11 cellular contexts compared by ENCODE assay signal in the genomic region with DNA sequence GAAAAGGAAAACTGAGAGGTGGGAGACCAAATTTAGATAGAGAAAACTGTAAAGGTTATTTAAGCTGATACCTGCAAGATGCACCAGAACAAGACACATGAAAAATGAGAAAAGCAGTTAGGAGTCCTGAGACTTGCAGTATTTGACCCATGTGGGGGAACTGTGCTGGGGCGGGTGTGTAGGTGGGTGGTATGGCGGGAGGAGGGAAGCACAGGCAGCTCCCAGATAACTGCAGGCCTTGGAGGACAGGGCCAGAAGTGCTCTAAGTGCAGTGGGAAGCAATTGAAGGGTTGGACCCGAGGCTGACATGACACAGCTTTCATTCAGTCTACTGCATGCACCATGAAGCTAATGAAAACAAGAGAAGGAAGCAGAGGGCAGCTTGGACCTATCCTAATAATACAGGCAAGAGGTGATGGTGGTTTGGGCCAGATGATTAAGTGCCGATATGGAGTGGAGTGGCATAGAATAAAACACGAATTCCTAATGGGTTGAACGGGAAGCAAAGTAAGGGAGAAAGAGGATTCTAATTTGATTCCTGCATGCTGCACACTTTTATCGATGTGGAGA. TPM values are rescaled to one million over a fixed set of nuclear protein-coding genes. Genes with fewer than 3 reads are reported as not detected.
DNase-seq lines count a peak whose midpoint lies in the region; ATAC-seq, FAIRE-seq and TF ChIP-seq lines count a peak whose summit lies in the region.
"Had no signal": no experiment of that assay in that cellular context is flagged by ENCODE, and none has a peak within 500 bp of the region (broad histone marks: within the 10 kb centered on the region; RNA-seq: fewer than 3 reads in every experiment).

No MANE protein-coding gene starts in this region.

- no peaks in the 10 kb centered on the region for H3K36me3 Mint-ChIP-seq in activated naive CD8-positive, alpha-beta T cell treated with anti-CD3 and anti-CD28 coated beads, Interleukin-2, amount 10 ng/mL, durations not matched to agents 7 days and 5 days
- H3K36me3 Mint-ChIP-seq in activated naive CD8-positive, alpha-beta T cell treated with anti-CD3 and anti-CD28 coated beads, Interleukin-2, amount 50 U/mL, for 24 hours (ENCODE audit: low read depth), result no peaks in the 10 kb centered on the region
- H3K36me3 Mint-ChIP-seq in WTC11, result no peaks in the 10 kb centered on the region

- no peaks in the 10 kb centered on the region for H3K36me3 ChIP-seq in kidney (ENCODE audit: control insufficient read depth in 1 of 2, insufficient read depth in 2 of 2, low read length in 2 of 2)

- no peak overlapping the region for H3K27ac ChIP-seq in kidney (ENCODE audit: low read depth in 2 of 2, low read length in 2 of 2)

- TF ChIP-seq CTCF in WTC11 (IDR thresholded peaks at IDR 0.05) (no peak), kidney (IDR thresholded peaks at IDR 0.05; ENCODE audit: borderline replicate concordance, extremely low read depth, insufficient read depth) (no peak)

- POLR2A ChIA-PET in activated naive CD8-positive, alpha-beta T cell treated with anti-CD3 and anti-CD28 coated beads, Interleukin-2, amount 10 ng/mL, durations not matched to agents 7 days and 5 days (lab: Charles Lee), result no interaction called here
- POLR2A ChIA-PET in WTC11 (lab: Charles Lee), result interaction anchor here (0.7 kb wide), 1 partner anchor 21 kb away, joined by 3 read pairs; no protein-coding TSS in a partner anchor

- DNase-seq in activated naive CD8-positive, alpha-beta T cell treated with anti-CD3 and anti-CD28 coated beads, Interleukin-2, amount 10 ng/mL, durations not matched to agents 7 days and 5 days, result no peak
- DNase-seq in activated naive CD8-positive, alpha-beta T cell treated with anti-CD3 and anti-CD28 coated beads, Interleukin-2, amount 50 U/mL, for 24 hours, result no peak
- DNase-seq in WTC11 (ENCODE audit: low spot score), result no peak
- no peak for DNase-seq in kidney
- DNase-seq in urothelium cell line (ENCODE audit: low spot score), result no peak
- DNase-seq in left colon, result no peak
- DNase-seq in dedifferentiated amniotic fluid mesenchymal stem cell (ENCODE audit: extremely low spot score), result no peak

- peak overlapping the region; percentile 3 for H3K4me3 Mint-ChIP-seq in activated naive CD8-positive, alpha-beta T cell treated with anti-CD3 and anti-CD28 coated beads, Interleukin-2, amount 10 ng/mL, durations not matched to agents 7 days and 5 days
- H3K4me3 Mint-ChIP-seq in activated naive CD8-positive, alpha-beta T cell treated with anti-CD3 and anti-CD28 coated beads, Interleukin-2, amount 50 U/mL, for 24 hours, result no peak overlapping the region
- peak overlapping the region; percentile 81 for H3K4me3 Mint-ChIP-seq in WTC11

- no peaks in the 10 kb centered on the region for H3K9me3 Mint-ChIP-seq in activated naive CD8-positive, alpha-beta T cell treated with anti-CD3 and anti-CD28 coated beads, Interleukin-2, amount 10 ng/mL, durations not matched to agents 7 days and 5 days
- H3K9me3 Mint-ChIP-seq in activated naive CD8-positive, alpha-beta T cell treated with anti-CD3 and anti-CD28 coated beads, Interleukin-2, amount 50 U/mL, for 24 hours, result no peaks in the 10 kb centered on the region
- H3K9me3 Mint-ChIP-seq in WTC11, result no peaks in the 10 kb centered on the region

- intact Hi-C loops in kidney (cut with DNase I), result no loop called here
- intact Hi-C loops in left colon (cut with DNase I, micrococcal nuclease), result no loop called here

- H3K4me3 ChIP-seq in kidney (ENCODE audit: low read length in 2 of 2), result peak overlapping the region; percentile 68 to 75

- no peak overlapping the region for H3K9ac ChIP-seq in kidney (ENCODE audit: low read length in 2 of 2)

- FAIRE-seq in kidney (lab: Jason Lieb, UNC) (no peak), urothelium cell line (lab: Jason Lieb, UNC) (peak; percentile 20)

- no peaks in the 10 kb centered on the region for H3K4me1 ChIP-seq in kidney (ENCODE audit: control insufficient read depth in 1 of 2, insufficient read depth in 1 of 2, low read depth in 1 of 2, low read length in 2 of 2)

- H3K27me3 Mint-ChIP-seq in activated naive CD8-positive, alpha-beta T cell treated with anti-CD3 and anti-CD28 coated beads, Interleukin-2, amount 10 ng/mL, durations not matched to agents 7 days and 5 days, result peaks cover 2% of the 10 kb centered on the region
- H3K27me3 Mint-ChIP-seq in activated naive CD8-positive, alpha-beta T cell treated with anti-CD3 and anti-CD28 coated beads, Interleukin-2, amount 50 U/mL, for 24 hours, result peaks cover 3% of the 10 kb centered on the region
- no peaks in the 10 kb centered on the region for H3K27me3 Mint-ChIP-seq in WTC11 (ENCODE audit: low read depth)

- no peak overlapping the region for H3K27ac Mint-ChIP-seq in activated naive CD8-positive, alpha-beta T cell treated with anti-CD3 and anti-CD28 coated beads, Interleukin-2, amount 10 ng/mL, durations not matched to agents 7 days and 5 days
- H3K27ac Mint-ChIP-seq in activated naive CD8-positive, alpha-beta T cell treated with anti-CD3 and anti-CD28 coated beads, Interleukin-2, amount 50 U/mL, for 24 hours, result no peak overlapping the region
- H3K27ac Mint-ChIP-seq in WTC11, result no peak overlapping the region

- CTCF ChIA-PET in WTC11 (lab: Charles Lee), result interaction anchor here (0.5 to 2.0 kb wide), 31 partner anchors 9 to 389 kb away, joined by 3 to 16 read pairs (median 3); a partner anchor contains a TSS

- H3K9me3 ChIP-seq in kidney (ENCODE audit: control insufficient read depth in 1 of 2, low read length in 2 of 2), result no peaks in the 10 kb centered on the region

- peaks cover 1% of the 10 kb centered on the region for H3K4me1 Mint-ChIP-seq in activated naive CD8-positive, alpha-beta T cell treated with anti-CD3 and anti-CD28 coated beads, Interleukin-2, amount 10 ng/mL, durations not matched to agents 7 days and 5 days
- H3K4me1 Mint-ChIP-seq in activated naive CD8-positive, alpha-beta T cell treated with anti-CD3 and anti-CD28 coated beads, Interleukin-2, amount 50 U/mL, for 24 hours, result peaks cover 3% of the 10 kb centered on the region
- peaks cover 8% of the 10 kb centered on the region for H3K4me1 Mint-ChIP-seq in WTC11

- ATAC-seq in activated naive CD8-positive, alpha-beta T cell treated with anti-CD3 and anti-CD28 coated beads, Interleukin-2, amount 10 ng/mL, durations not matched to agents 7 days and 5 days (ENCODE audit: low read depth), result no peak
- ATAC-seq in activated naive CD8-positive, alpha-beta T cell treated with anti-CD3 and anti-CD28 coated beads, Interleukin-2, amount 50 U/mL, for 24 hours, result no peak
- peak; percentile 60 for ATAC-seq in WTC11
- no peak for ATAC-seq in left colon
- ATAC-seq in GM18517 (IDR thresholded peaks at IDR 0.05; ENCODE audit: unreplicated experiment), result no peak

TF ChIP-seq in WTC11, 78 proteins besides CTCF, POLR2A, EP300 and RAD21:
- TF ChIP-seq, protein P1, sequence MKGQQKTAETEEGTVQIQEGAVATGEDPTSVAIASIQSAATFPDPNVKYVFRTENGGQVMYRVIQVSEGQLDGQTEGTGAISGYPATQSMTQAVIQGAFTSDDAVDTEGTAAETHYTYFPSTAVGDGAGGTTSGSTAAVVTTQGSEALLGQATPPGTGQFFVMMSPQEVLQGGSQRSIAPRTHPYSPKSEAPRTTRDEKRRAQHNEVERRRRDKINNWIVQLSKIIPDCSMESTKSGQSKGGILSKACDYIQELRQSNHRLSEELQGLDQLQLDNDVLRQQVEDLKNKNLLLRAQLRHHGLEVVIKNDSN (CRISPR knock-in tag; IDR thresholded peaks at IDR 0.05), result no peak
- TF ChIP-seq, protein P2, sequence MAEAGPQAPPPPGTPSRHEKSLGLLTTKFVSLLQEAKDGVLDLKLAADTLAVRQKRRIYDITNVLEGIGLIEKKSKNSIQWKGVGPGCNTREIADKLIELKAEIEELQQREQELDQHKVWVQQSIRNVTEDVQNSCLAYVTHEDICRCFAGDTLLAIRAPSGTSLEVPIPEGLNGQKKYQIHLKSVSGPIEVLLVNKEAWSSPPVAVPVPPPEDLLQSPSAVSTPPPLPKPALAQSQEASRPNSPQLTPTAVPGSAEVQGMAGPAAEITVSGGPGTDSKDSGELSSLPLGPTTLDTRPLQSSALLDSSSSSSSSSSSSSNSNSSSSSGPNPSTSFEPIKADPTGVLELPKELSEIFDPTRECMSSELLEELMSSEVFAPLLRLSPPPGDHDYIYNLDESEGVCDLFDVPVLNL (CRISPR knock-in tag; IDR thresholded peaks at IDR 0.05; ENCODE audit: borderline replicate concordance, low read depth), result no peak
- no peak for TF ChIP-seq ELF4 (CRISPR knock-in tag; IDR thresholded peaks at IDR 0.05; ENCODE audit: low read depth)
- TF ChIP-seq, protein P3, sequence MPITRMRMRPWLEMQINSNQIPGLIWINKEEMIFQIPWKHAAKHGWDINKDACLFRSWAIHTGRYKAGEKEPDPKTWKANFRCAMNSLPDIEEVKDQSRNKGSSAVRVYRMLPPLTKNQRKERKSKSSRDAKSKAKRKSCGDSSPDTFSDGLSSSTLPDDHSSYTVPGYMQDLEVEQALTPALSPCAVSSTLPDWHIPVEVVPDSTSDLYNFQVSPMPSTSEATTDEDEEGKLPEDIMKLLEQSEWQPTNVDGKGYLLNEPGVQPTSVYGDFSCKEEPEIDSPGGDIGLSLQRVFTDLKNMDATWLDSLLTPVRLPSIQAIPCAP (CRISPR knock-in tag; IDR thresholded peaks at IDR 0.05), result no peak
- TF ChIP-seq RELA (CRISPR knock-in tag; IDR thresholded peaks at IDR 0.05; ENCODE audit: borderline replicate concordance), result no peak
- no peak for TF ChIP-seq ZNF263 (CRISPR knock-in tag; IDR thresholded peaks at IDR 0.05; ENCODE audit: low read depth)
- TF ChIP-seq, protein P4, sequence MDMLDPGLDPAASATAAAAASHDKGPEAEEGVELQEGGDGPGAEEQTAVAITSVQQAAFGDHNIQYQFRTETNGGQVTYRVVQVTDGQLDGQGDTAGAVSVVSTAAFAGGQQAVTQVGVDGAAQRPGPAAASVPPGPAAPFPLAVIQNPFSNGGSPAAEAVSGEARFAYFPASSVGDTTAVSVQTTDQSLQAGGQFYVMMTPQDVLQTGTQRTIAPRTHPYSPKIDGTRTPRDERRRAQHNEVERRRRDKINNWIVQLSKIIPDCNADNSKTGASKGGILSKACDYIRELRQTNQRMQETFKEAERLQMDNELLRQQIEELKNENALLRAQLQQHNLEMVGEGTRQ (CRISPR knock-in tag; IDR thresholded peaks at IDR 0.05), result no peak
TF ChIP-seq in WTC11: peak in this region for 0.

RNA-seq across cellular contexts. Expression of a gene that starts 48.0 kb away (rescaled TPM):
- not detected for total RNA-seq in activated naive CD8-positive, alpha-beta T cell treated with anti-CD3 and anti-CD28 coated beads, Interleukin-2, amount 10 ng/mL, durations not matched to agents 7 days and 5 days
- total RNA-seq in WTC11 (2021), result 0.05 to 0.11 TPM in 2 of 3 replicates, not detected in the other
- 1.5 TPM for total RNA-seq in kidney
- 0.30 TPM for polyA plus RNA-seq in kidney (ENCODE audit: insufficient read depth, low read depth, low replicate concordance)
- total RNA-seq in left colon, result under 1 TPM; 0.09 to 0.36 TPM
- total RNA-seq: kidney epithelial cell; renal cortical epithelial cell; T-helper 2 cell treated with Interferon-gamma antibody and Interleukin-4, amounts not matched to agents 100 ng/mL and 5 ng/mL, for 36 hours had no signal
